In the genomic region with DNA sequence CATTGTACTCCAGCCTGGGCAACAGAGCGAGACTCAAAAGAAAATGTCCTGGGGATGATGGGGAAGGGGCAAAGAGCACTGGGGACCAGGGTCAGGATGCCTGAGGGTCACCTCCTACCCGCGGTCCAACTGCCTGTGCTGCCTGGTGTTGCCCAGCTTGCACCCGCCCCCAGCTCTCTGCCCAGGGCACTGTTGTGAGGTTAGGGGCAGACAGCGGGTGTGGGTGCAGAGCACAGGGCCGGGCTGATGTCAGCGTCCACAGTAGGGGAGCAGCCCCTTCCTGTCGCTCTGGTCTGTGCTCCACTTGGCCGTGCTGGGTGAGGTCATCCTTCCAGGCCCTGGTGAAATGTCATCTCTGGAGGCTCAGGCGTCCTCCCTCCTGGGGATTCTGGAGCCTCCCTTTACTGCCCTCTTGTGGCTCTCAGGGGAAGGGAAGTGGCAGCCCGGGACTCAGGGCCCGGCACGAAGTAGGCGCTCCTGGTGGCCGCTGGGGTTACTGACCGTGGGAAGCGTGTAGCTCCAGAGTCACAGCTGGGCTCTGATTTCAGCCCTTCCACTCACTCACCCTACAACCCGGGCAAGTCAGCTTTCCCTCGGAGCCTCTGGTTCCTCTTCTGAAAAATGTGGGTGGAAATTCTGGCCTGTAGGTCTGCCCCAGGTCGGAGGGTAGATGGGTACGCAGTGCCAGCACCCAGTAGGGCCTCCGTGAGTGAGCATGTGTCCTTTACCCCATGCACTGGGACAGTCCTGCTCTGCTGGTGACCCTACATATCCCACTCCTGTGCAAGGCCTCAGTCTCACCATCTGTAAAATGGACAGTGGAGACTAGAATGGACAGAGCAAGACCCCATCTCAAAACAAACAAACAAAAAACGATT, we compare ENCODE assay signal across 1 cellular context.
TF ChIP-seq lines count a peak whose summit lies in the region.

No MANE protein-coding gene starts in this region.

TF ChIP-seq in HEK293, 187 proteins besides CTCF, POLR2A, EP300 and RAD21 (continued from another document and continues in another):
- TF ChIP-seq, protein P1, sequence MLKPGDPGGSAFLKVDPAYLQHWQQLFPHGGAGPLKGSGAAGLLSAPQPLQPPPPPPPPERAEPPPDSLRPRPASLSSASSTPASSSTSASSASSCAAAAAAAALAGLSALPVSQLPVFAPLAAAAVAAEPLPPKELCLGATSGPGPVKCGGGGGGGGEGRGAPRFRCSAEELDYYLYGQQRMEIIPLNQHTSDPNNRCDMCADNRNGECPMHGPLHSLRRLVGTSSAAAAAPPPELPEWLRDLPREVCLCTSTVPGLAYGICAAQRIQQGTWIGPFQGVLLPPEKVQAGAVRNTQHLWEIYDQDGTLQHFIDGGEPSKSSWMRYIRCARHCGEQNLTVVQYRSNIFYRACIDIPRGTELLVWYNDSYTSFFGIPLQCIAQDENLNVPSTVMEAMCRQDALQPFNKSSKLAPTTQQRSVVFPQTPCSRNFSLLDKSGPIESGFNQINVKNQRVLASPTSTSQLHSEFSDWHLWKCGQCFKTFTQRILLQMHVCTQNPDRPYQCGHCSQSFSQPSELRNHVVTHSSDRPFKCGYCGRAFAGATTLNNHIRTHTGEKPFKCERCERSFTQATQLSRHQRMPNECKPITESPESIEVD (tag by site-specific recombination; IDR thresholded peaks at IDR 0.05), result no peak
- TF ChIP-seq ZFHX2 (tag by site-specific recombination; conservative IDR thresholded peaks at IDR 0.05), result peak; percentile 57; the same call in 1 of the 2 replicates
- 0 out of 2 replicates have a peak, but pooled peaks have one; percentile 78 for TF ChIP-seq GLI4 (tag by site-specific recombination; IDR thresholded peaks at IDR 0.05)
- TF ChIP-seq, protein P2, sequence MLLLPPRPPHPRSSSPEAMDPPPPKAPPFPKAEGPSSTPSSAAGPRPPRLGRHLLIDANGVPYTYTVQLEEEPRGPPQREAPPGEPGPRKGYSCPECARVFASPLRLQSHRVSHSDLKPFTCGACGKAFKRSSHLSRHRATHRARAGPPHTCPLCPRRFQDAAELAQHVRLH (tag by site-specific recombination; IDR thresholded peaks at IDR 0.05), result no peak
- TF ChIP-seq GLIS2 (tag by site-specific recombination; IDR thresholded peaks at IDR 0.05), result peak; percentile 91
- TF ChIP-seq, protein P3, sequence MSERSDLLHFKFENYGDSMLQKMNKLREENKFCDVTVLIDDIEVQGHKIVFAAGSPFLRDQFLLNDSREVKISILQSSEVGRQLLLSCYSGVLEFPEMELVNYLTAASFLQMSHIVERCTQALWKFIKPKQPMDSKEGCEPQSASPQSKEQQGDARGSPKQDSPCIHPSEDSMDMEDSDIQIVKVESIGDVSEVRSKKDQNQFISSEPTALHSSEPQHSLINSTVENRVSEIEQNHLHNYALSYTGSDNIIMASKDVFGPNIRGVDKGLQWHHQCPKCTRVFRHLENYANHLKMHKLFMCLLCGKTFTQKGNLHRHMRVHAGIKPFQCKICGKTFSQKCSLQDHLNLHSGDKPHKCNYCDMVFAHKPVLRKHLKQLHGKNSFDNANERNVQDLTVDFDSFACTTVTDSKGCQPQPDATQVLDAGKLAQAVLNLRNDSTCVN (tag by site-specific recombination; optimal IDR thresholded peaks at IDR 0.05), result peak; percentile 29
- TF ChIP-seq, protein P4, sequence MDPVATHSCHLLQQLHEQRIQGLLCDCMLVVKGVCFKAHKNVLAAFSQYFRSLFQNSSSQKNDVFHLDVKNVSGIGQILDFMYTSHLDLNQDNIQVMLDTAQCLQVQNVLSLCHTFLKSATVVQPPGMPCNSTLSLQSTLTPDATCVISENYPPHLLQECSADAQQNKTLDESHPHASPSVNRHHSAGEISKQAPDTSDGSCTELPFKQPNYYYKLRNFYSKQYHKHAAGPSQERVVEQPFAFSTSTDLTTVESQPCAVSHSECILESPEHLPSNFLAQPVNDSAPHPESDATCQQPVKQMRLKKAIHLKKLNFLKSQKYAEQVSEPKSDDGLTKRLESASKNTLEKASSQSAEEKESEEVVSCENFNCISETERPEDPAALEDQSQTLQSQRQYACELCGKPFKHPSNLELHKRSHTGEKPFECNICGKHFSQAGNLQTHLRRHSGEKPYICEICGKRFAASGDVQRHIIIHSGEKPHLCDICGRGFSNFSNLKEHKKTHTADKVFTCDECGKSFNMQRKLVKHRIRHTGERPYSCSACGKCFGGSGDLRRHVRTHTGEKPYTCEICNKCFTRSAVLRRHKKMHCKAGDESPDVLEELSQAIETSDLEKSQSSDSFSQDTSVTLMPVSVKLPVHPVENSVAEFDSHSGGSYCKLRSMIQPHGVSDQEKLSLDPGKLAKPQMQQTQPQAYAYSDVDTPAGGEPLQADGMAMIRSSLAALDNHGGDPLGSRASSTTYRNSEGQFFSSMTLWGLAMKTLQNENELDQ (tag by site-specific recombination; IDR thresholded peaks at IDR 0.05; ENCODE audit: low read depth), result no peak
- TF ChIP-seq ZBTB48 (tag by site-specific recombination; IDR thresholded peaks at IDR 0.05), result peak; percentile 91
- TF ChIP-seq, protein P5, sequence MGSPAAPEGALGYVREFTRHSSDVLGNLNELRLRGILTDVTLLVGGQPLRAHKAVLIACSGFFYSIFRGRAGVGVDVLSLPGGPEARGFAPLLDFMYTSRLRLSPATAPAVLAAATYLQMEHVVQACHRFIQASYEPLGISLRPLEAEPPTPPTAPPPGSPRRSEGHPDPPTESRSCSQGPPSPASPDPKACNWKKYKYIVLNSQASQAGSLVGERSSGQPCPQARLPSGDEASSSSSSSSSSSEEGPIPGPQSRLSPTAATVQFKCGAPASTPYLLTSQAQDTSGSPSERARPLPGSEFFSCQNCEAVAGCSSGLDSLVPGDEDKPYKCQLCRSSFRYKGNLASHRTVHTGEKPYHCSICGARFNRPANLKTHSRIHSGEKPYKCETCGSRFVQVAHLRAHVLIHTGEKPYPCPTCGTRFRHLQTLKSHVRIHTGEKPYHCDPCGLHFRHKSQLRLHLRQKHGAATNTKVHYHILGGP (tag by site-specific recombination; IDR thresholded peaks at IDR 0.05), result no peak
- TF ChIP-seq ZNF121 (tag by site-specific recombination; IDR thresholded peaks at IDR 0.05), result peak; percentile 81; the same call in 1 of the 2 replicates
- TF ChIP-seq YY1 (tag by site-specific recombination; IDR thresholded peaks at IDR 0.05), result 0 out of 2 replicates have a peak, but pooled peaks have one; percentile 33
- peak; percentile 90 for TF ChIP-seq ZNF660 (tag by site-specific recombination; IDR thresholded peaks at IDR 0.05)
- peak; percentile 93 for TF ChIP-seq ZIC2 (tag by site-specific recombination; IDR thresholded peaks at IDR 0.05)
- TF ChIP-seq ZSCAN30 (tag by site-specific recombination; IDR thresholded peaks at IDR 0.05), result peak; percentile 50; the same call in 1 of the 2 replicates
- TF ChIP-seq, protein P6, sequence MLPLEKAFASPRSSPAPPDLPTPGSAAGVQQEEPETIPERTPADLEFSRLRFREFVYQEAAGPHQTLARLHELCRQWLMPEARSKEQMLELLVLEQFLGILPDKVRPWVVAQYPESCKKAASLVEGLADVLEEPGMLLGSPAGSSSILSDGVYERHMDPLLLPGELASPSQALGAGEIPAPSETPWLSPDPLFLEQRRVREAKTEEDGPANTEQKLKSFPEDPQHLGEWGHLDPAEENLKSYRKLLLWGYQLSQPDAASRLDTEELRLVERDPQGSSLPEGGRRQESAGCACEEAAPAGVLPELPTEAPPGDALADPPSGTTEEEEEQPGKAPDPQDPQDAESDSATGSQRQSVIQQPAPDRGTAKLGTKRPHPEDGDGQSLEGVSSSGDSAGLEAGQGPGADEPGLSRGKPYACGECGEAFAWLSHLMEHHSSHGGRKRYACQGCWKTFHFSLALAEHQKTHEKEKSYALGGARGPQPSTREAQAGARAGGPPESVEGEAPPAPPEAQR (tag by site-specific recombination; IDR thresholded peaks at IDR 0.05), result no peak
- TF ChIP-seq ZNF677 (tag by site-specific recombination; IDR thresholded peaks at IDR 0.05), result no peak
- no peak for TF ChIP-seq ZNF501 (tag by site-specific recombination; IDR thresholded peaks at IDR 0.05)
- no peak for TF ChIP-seq ZNF624 (tag by site-specific recombination; IDR thresholded peaks at IDR 0.05)
- peak; percentile 92 for TF ChIP-seq ZNF629 (tag by site-specific recombination; IDR thresholded peaks at IDR 0.05)
- no peak for TF ChIP-seq MYNN (tag by site-specific recombination; IDR thresholded peaks at IDR 0.05; ENCODE audit: borderline replicate concordance)
- peak; percentile 90 for TF ChIP-seq TRIM28 (IDR thresholded peaks at IDR 0.05; ENCODE audit: borderline replicate concordance, low read length)
- no peak; the same call in 1 of the 2 replicates for TF ChIP-seq ZNF76 (tag by site-specific recombination; IDR thresholded peaks at IDR 0.05; ENCODE audit: borderline replicate concordance, low read depth)
- peak; percentile 41; the same call in 1 of the 2 replicates for TF ChIP-seq SP3 (tag by site-specific recombination; IDR thresholded peaks at IDR 0.05)
- TF ChIP-seq ZNF302 (tag by site-specific recombination; IDR thresholded peaks at IDR 0.05; ENCODE audit: low read depth), result no peak
- no peak for TF ChIP-seq ZNF670 (tag by site-specific recombination; IDR thresholded peaks at IDR 0.05; ENCODE audit: low read depth)
- TF ChIP-seq ZNF558 (tag by site-specific recombination; IDR thresholded peaks at IDR 0.05), result no peak; the same call in 1 of the 2 replicates
- peak; percentile 76 for TF ChIP-seq ZEB2 (tag by site-specific recombination; IDR thresholded peaks at IDR 0.05)
- no peak for TF ChIP-seq ZNF221 (tag by site-specific recombination; IDR thresholded peaks at IDR 0.05; ENCODE audit: borderline replicate concordance)
- peak; percentile 45 for TF ChIP-seq ZNF654 (tag by site-specific recombination; IDR thresholded peaks at IDR 0.05; ENCODE audit: low read depth)
- TF ChIP-seq, protein P7, sequence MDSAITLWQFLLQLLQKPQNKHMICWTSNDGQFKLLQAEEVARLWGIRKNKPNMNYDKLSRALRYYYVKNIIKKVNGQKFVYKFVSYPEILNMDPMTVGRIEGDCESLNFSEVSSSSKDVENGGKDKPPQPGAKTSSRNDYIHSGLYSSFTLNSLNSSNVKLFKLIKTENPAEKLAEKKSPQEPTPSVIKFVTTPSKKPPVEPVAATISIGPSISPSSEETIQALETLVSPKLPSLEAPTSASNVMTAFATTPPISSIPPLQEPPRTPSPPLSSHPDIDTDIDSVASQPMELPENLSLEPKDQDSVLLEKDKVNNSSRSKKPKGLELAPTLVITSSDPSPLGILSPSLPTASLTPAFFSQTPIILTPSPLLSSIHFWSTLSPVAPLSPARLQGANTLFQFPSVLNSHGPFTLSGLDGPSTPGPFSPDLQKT (IDR thresholded peaks at IDR 0.05; ENCODE audit: borderline replicate concordance, low read depth, low read length), result no peak
- TF ChIP-seq ZBTB8A (tag by site-specific recombination; IDR thresholded peaks at IDR 0.05), result peak; percentile 57
- TF ChIP-seq TCF7L2 (IDR thresholded peaks at IDR 0.05; ENCODE audit: borderline replicate concordance, low read depth, low read length), result no peak
- TF ChIP-seq ZNF133 (tag by site-specific recombination; IDR thresholded peaks at IDR 0.05), result no peak
- no peak for TF ChIP-seq ZNF16 (tag by site-specific recombination; IDR thresholded peaks at IDR 0.05; ENCODE audit: low read depth)
- TF ChIP-seq, protein P8, sequence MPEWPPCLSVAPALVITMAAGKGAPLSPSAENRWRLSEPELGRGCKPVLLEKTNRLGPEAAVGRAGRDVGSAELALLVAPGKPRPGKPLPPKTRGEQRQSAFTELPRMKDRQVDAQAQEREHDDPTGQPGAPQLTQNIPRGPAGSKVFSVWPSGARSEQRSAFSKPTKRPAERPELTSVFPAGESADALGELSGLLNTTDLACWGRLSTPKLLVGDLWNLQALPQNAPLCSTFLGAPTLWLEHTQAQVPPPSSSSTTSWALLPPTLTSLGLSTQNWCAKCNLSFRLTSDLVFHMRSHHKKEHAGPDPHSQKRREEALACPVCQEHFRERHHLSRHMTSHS (tag by site-specific recombination; IDR thresholded peaks at IDR 0.05), result no peak
- TF ChIP-seq ZNF292 (tag by site-specific recombination; IDR thresholded peaks at IDR 0.05; ENCODE audit: borderline replicate concordance, low read depth), result no peak
- peak; percentile 70 for TF ChIP-seq ZNF341 (tag by site-specific recombination; IDR thresholded peaks at IDR 0.05; ENCODE audit: low read depth)
- TF ChIP-seq, protein P9, sequence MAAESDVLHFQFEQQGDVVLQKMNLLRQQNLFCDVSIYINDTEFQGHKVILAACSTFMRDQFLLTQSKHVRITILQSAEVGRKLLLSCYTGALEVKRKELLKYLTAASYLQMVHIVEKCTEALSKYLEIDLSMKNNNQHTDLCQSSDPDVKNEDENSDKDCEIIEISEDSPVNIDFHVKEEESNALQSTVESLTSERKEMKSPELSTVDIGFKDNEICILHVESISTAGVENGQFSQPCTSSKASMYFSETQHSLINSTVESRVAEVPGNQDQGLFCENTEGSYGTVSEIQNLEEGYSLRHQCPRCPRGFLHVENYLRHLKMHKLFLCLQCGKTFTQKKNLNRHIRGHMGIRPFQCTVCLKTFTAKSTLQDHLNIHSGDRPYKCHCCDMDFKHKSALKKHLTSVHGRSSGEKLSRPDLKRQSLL (tag by site-specific recombination; IDR thresholded peaks at IDR 0.05), result peak; percentile 100
- TF ChIP-seq ZNF391 (tag by site-specific recombination; IDR thresholded peaks at IDR 0.05; ENCODE audit: borderline replicate concordance, low read depth), result peak; percentile 60; the same call in 1 of the 2 replicates
- no peak for TF ChIP-seq SALL2 (tag by site-specific recombination; IDR thresholded peaks at IDR 0.05; ENCODE audit: borderline replicate concordance)
- TF ChIP-seq, protein P10, sequence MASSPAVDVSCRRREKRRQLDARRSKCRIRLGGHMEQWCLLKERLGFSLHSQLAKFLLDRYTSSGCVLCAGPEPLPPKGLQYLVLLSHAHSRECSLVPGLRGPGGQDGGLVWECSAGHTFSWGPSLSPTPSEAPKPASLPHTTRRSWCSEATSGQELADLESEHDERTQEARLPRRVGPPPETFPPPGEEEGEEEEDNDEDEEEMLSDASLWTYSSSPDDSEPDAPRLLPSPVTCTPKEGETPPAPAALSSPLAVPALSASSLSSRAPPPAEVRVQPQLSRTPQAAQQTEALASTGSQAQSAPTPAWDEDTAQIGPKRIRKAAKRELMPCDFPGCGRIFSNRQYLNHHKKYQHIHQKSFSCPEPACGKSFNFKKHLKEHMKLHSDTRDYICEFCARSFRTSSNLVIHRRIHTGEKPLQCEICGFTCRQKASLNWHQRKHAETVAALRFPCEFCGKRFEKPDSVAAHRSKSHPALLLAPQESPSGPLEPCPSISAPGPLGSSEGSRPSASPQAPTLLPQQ (tag by site-specific recombination; IDR thresholded peaks at IDR 0.05), result peak; percentile 69
- TF ChIP-seq, protein P11, sequence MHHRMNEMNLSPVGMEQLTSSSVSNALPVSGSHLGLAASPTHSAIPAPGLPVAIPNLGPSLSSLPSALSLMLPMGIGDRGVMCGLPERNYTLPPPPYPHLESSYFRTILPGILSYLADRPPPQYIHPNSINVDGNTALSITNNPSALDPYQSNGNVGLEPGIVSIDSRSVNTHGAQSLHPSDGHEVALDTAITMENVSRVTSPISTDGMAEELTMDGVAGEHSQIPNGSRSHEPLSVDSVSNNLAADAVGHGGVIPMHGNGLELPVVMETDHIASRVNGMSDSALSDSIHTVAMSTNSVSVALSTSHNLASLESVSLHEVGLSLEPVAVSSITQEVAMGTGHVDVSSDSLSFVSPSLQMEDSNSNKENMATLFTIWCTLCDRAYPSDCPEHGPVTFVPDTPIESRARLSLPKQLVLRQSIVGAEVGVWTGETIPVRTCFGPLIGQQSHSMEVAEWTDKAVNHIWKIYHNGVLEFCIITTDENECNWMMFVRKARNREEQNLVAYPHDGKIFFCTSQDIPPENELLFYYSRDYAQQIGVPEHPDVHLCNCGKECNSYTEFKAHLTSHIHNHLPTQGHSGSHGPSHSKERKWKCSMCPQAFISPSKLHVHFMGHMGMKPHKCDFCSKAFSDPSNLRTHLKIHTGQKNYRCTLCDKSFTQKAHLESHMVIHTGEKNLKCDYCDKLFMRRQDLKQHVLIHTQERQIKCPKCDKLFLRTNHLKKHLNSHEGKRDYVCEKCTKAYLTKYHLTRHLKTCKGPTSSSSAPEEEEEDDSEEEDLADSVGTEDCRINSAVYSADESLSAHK (tag by site-specific recombination; IDR thresholded peaks at IDR 0.05), result 0 out of 2 replicates have a peak, but pooled peaks have one; percentile 24
- TF ChIP-seq ZNF785 (tag by site-specific recombination; IDR thresholded peaks at IDR 0.05), result 0 out of 2 replicates have a peak, but pooled peaks have one; percentile 16
